Comparison of ENCODE assay signal across 11 cellular contexts in the genomic region with DNA sequence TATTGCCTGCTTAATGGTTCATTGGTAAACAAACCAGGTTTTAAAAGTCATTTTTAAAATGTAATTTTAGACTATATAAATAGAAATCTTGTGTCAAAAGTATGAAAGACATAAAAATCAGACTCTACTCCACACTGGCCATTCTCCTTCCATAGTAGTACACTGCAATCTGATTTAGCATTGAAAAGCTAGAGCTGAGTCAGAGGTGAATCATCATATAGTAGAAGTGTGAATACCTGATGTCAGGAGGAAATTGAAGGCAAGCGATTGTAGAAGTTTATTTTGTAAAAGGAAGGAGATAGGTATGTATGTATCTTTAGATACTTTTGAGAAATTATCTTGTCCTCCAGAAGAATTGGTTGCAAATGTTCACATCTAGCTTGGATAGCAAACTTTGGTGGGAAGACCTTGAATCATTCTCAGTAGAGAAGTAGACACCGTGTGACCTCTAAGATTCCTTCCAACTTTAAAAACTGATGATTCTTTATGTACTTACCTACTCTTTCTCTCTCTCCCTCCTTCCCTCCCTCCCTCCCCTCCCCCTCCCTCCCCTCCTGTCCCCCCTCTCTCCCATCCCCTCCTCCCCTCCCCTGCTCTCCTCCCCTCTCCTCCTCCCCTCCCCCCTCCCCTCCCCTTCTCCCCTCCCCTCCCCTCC.
DNase-seq lines count a peak whose midpoint lies in the region; ATAC-seq and TF ChIP-seq lines count a peak whose summit lies in the region.
"Had no signal": no experiment of that assay in that cellular context is flagged by ENCODE, and none has a peak within 500 bp of the region (broad histone marks: within the 10 kb centered on the region; RNA-seq: fewer than 3 reads in every experiment).

No MANE protein-coding gene starts in this region.

- H3K27me3 Mint-ChIP-seq in HFFc6 (ENCODE audit: insufficient read depth), result no peaks in the 10 kb centered on the region
- H3K27me3 Mint-ChIP-seq in activated CD8-positive, alpha-beta T cell treated with anti-CD3 and anti-CD28 coated beads for 36 hours, result no peaks in the 10 kb centered on the region
- H3K27me3 Mint-ChIP-seq: type B pancreatic cell had no signal

- peak overlapping the region; percentile 7; the same call in 1 of the 2 replicates for H3K27ac Mint-ChIP-seq in HFFc6
- peak overlapping the region; percentile 10 for H3K27ac Mint-ChIP-seq in activated CD8-positive, alpha-beta T cell treated with anti-CD3 and anti-CD28 coated beads for 36 hours
- H3K27ac Mint-ChIP-seq: type B pancreatic cell had no signal

- POLR2A ChIA-PET in activated CD8-positive, alpha-beta T cell treated with anti-CD3 and anti-CD28 coated beads for 36 hours (lab: Charles Lee), result no interaction called here

- no peak overlapping the region; the same call in 1 of the 2 replicates for H3K4me3 Mint-ChIP-seq in HFFc6
- no peak overlapping the region for H3K4me3 Mint-ChIP-seq in activated CD8-positive, alpha-beta T cell treated with anti-CD3 and anti-CD28 coated beads for 36 hours
- H3K4me3 Mint-ChIP-seq: type B pancreatic cell had no signal

- intact Hi-C loops in activated CD8-positive, alpha-beta T cell treated with anti-CD3 and anti-CD28 coated beads for 36 hours (cut with micrococcal nuclease), result no loop called here

- H3K4me1 Mint-ChIP-seq in HFFc6 (ENCODE audit: low read depth), result peaks cover 20% of the 10 kb centered on the region
- H3K4me1 Mint-ChIP-seq in activated CD8-positive, alpha-beta T cell treated with anti-CD3 and anti-CD28 coated beads for 36 hours (ENCODE audit: low read depth), result peaks cover 13% of the 10 kb centered on the region

- H3K9me3 Mint-ChIP-seq in HFFc6, result no peaks in the 10 kb centered on the region
- no peaks in the 10 kb centered on the region for H3K9me3 Mint-ChIP-seq in activated CD8-positive, alpha-beta T cell treated with anti-CD3 and anti-CD28 coated beads for 36 hours
- H3K9me3 Mint-ChIP-seq: type B pancreatic cell had no signal

- CTCF ChIA-PET in activated CD8-positive, alpha-beta T cell treated with anti-CD3 and anti-CD28 coated beads for 36 hours (lab: Charles Lee), result no interaction called here

- ATAC-seq in activated CD8-positive, alpha-beta T cell treated with anti-CD3 and anti-CD28 coated beads for 36 hours, result peak; percentile 97
- ATAC-seq in GM18873 (IDR thresholded peaks at IDR 0.05; ENCODE audit: low FRiP score, unreplicated experiment) (no peak), GM21825 (IDR thresholded peaks at IDR 0.05; ENCODE audit: unreplicated experiment) (no peak), GM19023 (IDR thresholded peaks at IDR 0.05; ENCODE audit: unreplicated experiment) (no peak)

- peaks cover 21% of the 10 kb centered on the region; the same call in 1 of the 2 replicates for H3K36me3 Mint-ChIP-seq in HFFc6 (ENCODE audit: low read depth)
- peaks cover 60% of the 10 kb centered on the region for H3K36me3 Mint-ChIP-seq in activated CD8-positive, alpha-beta T cell treated with anti-CD3 and anti-CD28 coated beads for 36 hours (ENCODE audit: low read depth)

- DNase-seq in AG08396 (ENCODE audit: low spot score) (peak; percentile 68), HFFc6 (peak; percentile 75), iPS-NIHi11 (ENCODE audit: low spot score) (peak; percentile 15), DMS153 treated with DMSO at 0.1 percent for 48 hours (lab: John Stamatoyannopoulos, UW; ENCODE audit: unreplicated experiment) (no peak)
- no peak for DNase-seq in activated CD8-positive, alpha-beta T cell treated with anti-CD3 and anti-CD28 coated beads for 36 hours
- DNase-seq: COR-L47, Karpas-422 had no signal

- TF ChIP-seq CTCF in HFFc6 (IDR thresholded peaks at IDR 0.05), result no peak
- no peak for TF ChIP-seq CTCF in activated CD8-positive, alpha-beta T cell treated with anti-CD3 and anti-CD28 coated beads for 36 hours (IDR thresholded peaks at IDR 0.05)

Comparison
In these comparisons a context has a peak if more than half of its experiments do, and no peak if none do; other contexts are left out.
1. DNase-seq: peak in AG08396 (single experiment), HFFc6 (single experiment) and iPS-NIHi11 (single experiment); none in activated CD8-positive, alpha-beta T cell treated with anti-CD3 and anti-CD28 coated beads for 36 hours (single experiment) and DMS153 treated with DMSO at 0.1 percent for 48 hours (single experiment).